ENCODE assay signal across 1 cellular context in the genomic region with DNA sequence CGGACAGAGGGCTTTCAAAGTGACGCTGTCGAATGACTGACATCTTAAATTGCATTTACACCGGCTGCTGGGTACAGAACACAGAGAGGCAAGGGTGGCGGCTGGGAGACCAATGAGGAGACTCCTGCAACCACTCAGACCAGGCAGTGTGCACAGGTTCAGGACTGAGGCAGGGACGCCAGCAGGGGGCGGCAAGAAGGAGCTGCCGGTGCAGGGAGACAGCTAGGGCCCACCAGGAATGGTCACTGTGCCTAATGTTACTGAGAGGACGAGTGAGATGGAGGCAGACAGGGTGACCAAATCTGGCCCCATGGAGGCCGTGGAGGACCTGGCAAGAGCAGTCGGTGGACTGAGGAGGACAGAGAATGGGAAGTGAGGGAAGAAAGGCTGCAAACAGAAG.
TF ChIP-seq lines count a peak whose summit lies in the region.

No MANE protein-coding gene starts in this region.

TF ChIP-seq in HepG2, 621 proteins besides CTCF, POLR2A, EP300 and RAD21 (continued from another document):
- TF ChIP-seq, protein P1, sequence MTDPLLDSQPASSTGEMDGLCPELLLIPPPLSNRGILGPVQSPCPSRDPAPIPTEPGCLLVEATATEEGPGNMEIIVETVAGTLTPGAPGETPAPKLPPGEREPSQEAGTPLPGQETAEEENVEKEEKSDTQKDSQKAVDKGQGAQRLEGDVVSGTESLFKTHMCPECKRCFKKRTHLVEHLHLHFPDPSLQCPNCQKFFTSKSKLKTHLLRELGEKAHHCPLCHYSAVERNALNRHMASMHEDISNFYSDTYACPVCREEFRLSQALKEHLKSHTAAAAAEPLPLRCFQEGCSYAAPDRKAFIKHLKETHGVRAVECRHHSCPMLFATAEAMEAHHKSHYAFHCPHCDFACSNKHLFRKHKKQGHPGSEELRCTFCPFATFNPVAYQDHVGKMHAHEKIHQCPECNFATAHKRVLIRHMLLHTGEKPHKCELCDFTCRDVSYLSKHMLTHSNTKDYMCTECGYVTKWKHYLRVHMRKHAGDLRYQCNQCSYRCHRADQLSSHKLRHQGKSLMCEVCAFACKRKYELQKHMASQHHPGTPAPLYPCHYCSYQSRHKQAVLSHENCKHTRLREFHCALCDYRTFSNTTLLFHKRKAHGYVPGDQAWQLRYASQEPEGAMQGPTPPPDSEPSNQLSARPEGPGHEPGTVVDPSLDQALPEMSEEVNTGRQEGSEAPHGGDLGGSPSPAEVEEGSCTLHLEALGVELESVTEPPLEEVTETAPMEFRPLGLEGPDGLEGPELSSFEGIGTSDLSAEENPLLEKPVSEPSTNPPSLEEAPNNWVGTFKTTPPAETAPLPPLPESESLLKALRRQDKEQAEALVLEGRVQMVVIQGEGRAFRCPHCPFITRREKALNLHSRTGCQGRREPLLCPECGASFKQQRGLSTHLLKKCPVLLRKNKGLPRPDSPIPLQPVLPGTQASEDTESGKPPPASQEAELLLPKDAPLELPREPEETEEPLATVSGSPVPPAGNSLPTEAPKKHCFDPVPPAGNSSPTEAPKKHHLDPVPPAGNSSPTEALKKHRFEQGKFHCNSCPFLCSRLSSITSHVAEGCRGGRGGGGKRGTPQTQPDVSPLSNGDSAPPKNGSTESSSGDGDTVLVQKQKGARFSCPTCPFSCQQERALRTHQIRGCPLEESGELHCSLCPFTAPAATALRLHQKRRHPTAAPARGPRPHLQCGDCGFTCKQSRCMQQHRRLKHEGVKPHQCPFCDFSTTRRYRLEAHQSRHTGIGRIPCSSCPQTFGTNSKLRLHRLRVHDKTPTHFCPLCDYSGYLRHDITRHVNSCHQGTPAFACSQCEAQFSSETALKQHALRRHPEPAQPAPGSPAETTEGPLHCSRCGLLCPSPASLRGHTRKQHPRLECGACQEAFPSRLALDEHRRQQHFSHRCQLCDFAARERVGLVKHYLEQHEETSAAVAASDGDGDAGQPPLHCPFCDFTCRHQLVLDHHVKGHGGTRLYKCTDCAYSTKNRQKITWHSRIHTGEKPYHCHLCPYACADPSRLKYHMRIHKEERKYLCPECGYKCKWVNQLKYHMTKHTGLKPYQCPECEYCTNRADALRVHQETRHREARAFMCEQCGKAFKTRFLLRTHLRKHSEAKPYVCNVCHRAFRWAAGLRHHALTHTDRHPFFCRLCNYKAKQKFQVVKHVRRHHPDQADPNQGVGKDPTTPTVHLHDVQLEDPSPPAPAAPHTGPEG (CRISPR knock-in tag; IDR thresholded peaks at IDR 0.05): no peak
- TF ChIP-seq CHD2 (IDR thresholded peaks at IDR 0.05; ENCODE audit: low read depth, low read length) (no peak), ATM (IDR thresholded peaks at IDR 0.05; ENCODE audit: borderline replicate concordance) (no peak), KLF11 (CRISPR knock-in tag; IDR thresholded peaks at IDR 0.05) (no peak)
- TF ChIP-seq, protein P2, sequence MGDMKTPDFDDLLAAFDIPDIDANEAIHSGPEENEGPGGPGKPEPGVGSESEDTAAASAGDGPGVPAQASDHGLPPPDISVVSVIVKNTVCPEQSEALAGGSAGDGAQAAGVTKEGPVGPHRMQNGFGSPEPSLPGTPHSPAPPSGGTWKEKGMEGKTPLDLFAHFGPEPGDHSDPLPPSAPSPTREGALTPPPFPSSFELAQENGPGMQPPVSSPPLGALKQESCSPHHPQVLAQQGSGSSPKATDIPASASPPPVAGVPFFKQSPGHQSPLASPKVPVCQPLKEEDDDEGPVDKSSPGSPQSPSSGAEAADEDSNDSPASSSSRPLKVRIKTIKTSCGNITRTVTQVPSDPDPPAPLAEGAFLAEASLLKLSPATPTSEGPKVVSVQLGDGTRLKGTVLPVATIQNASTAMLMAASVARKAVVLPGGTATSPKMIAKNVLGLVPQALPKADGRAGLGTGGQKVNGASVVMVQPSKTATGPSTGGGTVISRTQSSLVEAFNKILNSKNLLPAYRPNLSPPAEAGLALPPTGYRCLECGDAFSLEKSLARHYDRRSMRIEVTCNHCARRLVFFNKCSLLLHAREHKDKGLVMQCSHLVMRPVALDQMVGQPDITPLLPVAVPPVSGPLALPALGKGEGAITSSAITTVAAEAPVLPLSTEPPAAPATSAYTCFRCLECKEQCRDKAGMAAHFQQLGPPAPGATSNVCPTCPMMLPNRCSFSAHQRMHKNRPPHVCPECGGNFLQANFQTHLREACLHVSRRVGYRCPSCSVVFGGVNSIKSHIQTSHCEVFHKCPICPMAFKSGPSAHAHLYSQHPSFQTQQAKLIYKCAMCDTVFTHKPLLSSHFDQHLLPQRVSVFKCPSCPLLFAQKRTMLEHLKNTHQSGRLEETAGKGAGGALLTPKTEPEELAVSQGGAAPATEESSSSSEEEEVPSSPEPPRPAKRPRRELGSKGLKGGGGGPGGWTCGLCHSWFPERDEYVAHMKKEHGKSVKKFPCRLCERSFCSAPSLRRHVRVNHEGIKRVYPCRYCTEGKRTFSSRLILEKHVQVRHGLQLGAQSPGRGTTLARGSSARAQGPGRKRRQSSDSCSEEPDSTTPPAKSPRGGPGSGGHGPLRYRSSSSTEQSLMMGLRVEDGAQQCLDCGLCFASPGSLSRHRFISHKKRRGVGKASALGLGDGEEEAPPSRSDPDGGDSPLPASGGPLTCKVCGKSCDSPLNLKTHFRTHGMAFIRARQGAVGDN (CRISPR knock-in tag; IDR thresholded peaks at IDR 0.05): peak; percentile 23; the same call in 1 of the 2 replicates
